In the genomic region with DNA sequence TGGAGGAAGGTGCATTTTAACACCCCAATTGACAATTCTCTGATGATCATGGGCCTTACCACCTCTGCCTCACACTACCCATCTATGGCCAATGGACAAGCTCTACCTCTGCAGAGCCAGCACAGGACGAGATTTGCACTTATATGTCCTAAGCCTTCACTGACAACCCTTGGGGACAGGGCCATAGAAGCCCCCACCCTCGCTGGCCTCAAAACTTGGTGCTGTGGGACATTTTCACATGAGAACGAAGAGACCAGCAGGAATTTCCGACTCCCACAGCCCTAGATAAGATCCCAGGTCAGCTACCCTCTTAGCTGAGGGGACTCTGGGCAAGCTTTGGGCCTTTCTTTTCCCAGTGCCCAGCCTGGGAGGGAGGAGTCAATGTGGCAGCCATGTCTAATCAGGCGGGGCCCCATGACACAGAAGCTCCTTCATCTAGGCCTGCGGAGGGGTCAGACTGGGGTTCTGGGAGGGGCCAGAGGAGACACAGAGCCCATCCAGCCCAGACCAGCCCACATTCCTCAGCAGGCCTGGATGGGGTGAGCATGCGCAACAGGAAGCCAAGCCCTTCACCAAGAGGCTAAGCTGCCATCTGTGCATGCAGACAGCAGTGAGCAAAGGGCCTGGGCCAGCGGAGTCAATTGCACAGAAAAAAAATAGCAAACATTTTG, we compare ENCODE assay signal across 11 cellular contexts. TPM values are rescaled to one million over a fixed set of nuclear protein-coding genes. Genes with fewer than 3 reads are reported as not detected.
DNase-seq lines count a peak whose midpoint lies in the region; ATAC-seq and TF ChIP-seq lines count a peak whose summit lies in the region.
"Had no signal": no experiment of that assay in that cellular context is flagged by ENCODE, and none has a peak within 500 bp of the region (broad histone marks: within the 10 kb centered on the region; RNA-seq: fewer than 3 reads in every experiment).

No MANE protein-coding gene starts in this region.

- intact Hi-C loops in dorsolateral prefrontal cortex (cut with DNase I) = loop anchor here in 1 of 2 donors (10.0 kb wide), 1 partner anchor 58 kb away; no protein-coding TSS in a partner anchor

- H3K4me3 ChIP-seq in dorsolateral prefrontal cortex = no peak overlapping the region
- H3K4me3 ChIP-seq: body of pancreas had no signal

- DNase-seq in NCI-H226 (peak; percentile 79), dorsolateral prefrontal cortex (peak; percentile 14 to 86 (median 76)), left lobe of liver (ENCODE audit: low spot score) (no peak), A172 (ENCODE audit: low spot score) (no peak), Kasumi-1 (lab: John Stamatoyannopoulos, UW) (no peak)
- DNase-seq: activated CD4-positive, alpha-beta memory T cell treated with anti-CD3 and anti-CD28 coated beads for 36 hours had no signal

- H3K27me3 ChIP-seq in dorsolateral prefrontal cortex = peaks cover 0 to 80% (median 23%) of the 10 kb centered on the region in 45 donors
- H3K27me3 ChIP-seq: body of pancreas had no signal

- ATAC-seq in left lobe of liver (peak; percentile 20), GM18517 (IDR thresholded peaks at IDR 0.05; ENCODE audit: unreplicated experiment) (no peak), HG03565 (IDR thresholded peaks at IDR 0.05; ENCODE audit: unreplicated experiment) (no peak)
- ATAC-seq: body of pancreas; stimulated activated effector memory CD8-positive, alpha-beta T cell treated with anti-CD3 and anti-CD28 coated beads, Interleukin-12 subunit alpha, Interleukin-12 subunit beta, amount 100 ng/mL, for 72 hours had no signal

- peak overlapping the region in 34 of 59 donors; percentile 0 to 79 (median 45) for H3K27ac ChIP-seq in dorsolateral prefrontal cortex
- peak overlapping the region; percentile 10 for H3K27ac ChIP-seq in temporal lobe (ENCODE audit: low read depth, low read length)
- H3K27ac ChIP-seq: body of pancreas had no signal

- peak in 2 of 56 donors; percentile 13 to 20 for TF ChIP-seq CTCF in dorsolateral prefrontal cortex (IDR thresholded peaks at IDR 0.05 in 54 of 56, conservative IDR thresholded peaks at IDR 0.05 in 2 of 56; ENCODE audit: low read depth in 1 of 56, partially characterized antibody in 56 of 56)

RNA-seq across cellular contexts. Expression of gene PJA1, which starts 12.1 kb away (rescaled TPM):
- total RNA-seq in dorsolateral prefrontal cortex (10 to 100 TPM; 38.6 to 97.7 (median 68.0) TPM), left lobe of liver (4.9 TPM), temporal lobe (105 TPM)
- total RNA-seq in A172 (2014; rRNA removed; shearing (Covaris generic)) = 32.1 and 35.5 TPM in 2 replicates

Comparison
In these comparisons a context has a peak if more than half of its experiments do, and no peak if none do; other contexts are left out.
1. DNase-seq: peak in NCI-H226 (single experiment) and dorsolateral prefrontal cortex (10 of 10); none in left lobe of liver (single experiment), A172 (single experiment) and Kasumi-1 (0 of 2).